ENCODE assay signal across 20 cellular contexts in the genomic region with DNA sequence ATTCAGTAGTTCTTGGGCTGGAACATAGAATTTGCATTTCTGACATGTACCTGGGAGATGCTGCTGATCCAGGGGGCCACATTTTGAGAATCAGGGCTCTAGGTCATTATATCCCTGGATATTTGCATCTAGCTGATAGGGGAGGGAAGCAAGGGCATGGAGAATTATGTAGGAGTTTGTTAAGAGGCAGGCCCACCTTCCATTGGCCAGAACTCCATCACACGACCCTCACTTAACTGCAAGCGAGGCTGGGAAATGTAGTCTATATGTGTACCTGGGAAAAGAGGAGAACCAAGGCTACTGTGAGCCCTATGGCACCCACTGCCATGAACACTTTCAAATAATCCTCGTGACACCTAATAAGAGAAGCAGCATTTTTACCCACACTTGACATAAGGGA.
"Had no signal": no experiment of that assay in that cellular context is flagged by ENCODE, and none has a peak within 500 bp of the region (broad histone marks: within the 10 kb centered on the region; RNA-seq: fewer than 3 reads in every experiment).

No MANE protein-coding gene starts in this region.

- DNase-seq: effector memory CD8-positive, alpha-beta T cell; esophagus squamous epithelium; foreskin fibroblast; kidney glomerular epithelial cell; mucosa of descending colon; naive thymus-derived CD8-positive, alpha-beta T cell; psoas muscle; retina; spleen; stimulated activated CD4-positive, alpha-beta T cell treated with anti-CD3 and anti-CD28 coated beads, Interleukin-15, amount 100 ng/mL, for 24 hours; stimulated activated CD4-positive, alpha-beta T cell treated with anti-CD3 and anti-CD28 coated beads, Interleukin-1b, Interleukin-23, amount 100 ng/mL, for 48 hours; stimulated activated CD4-positive, alpha-beta T cell treated with anti-CD3 and anti-CD28 coated beads, Interleukin-4, amount 100 ng/mL, for 24 hours; tibial artery; upper lobe of left lung; uterus had no signal

- H3K36me3 Mint-ChIP-seq: naive thymus-derived CD8-positive, alpha-beta T cell; stimulated activated memory B cell treated with anti-CD40 and anti-IgM and Interleukin-4, amounts not matched to agents 10 μg/mL and 1 μg/mL and 100 μg/mL, for 72 hours had no signal

- H3K9me3 ChIP-seq: esophagus squamous epithelium, mucosa of descending colon, neutrophil, psoas muscle, upper lobe of left lung had no signal

- H3K4me1 Mint-ChIP-seq: stimulated activated memory B cell treated with anti-CD40 and anti-IgM and Interleukin-4, amounts not matched to agents 10 μg/mL and 1 μg/mL and 100 μg/mL, for 72 hours had no signal

- H3K4me3 ChIP-seq: esophagus squamous epithelium, mucosa of descending colon, psoas muscle, spleen, tibial artery, upper lobe of left lung, uterus had no signal

- H3K4me3 Mint-ChIP-seq: dendritic cell treated with granulocyte-macrophage colony-stimulating factor and Interleukin-4, amounts not matched to agents 40 ng/mL and 50 ng/mL, for 4 days; effector memory CD8-positive, alpha-beta T cell; naive thymus-derived CD8-positive, alpha-beta T cell; stimulated activated memory B cell treated with anti-CD40 and anti-IgM and Interleukin-4, amounts not matched to agents 10 μg/mL and 1 μg/mL and 100 μg/mL, for 72 hours; stimulated activated naive CD8-positive, alpha-beta T cell treated with anti-CD3 and anti-CD28 coated beads, Interleukin-15, Interleukin-2, amounts not matched to agents 100 ng/mL and 50 ng/mL, for 24 hours had no signal

- H3K4me1 ChIP-seq: esophagus squamous epithelium, psoas muscle, spleen, tibial artery, upper lobe of left lung, uterus had no signal

- H3K36me3 ChIP-seq: esophagus squamous epithelium, neutrophil, spleen, tibial artery, upper lobe of left lung, uterus had no signal

- H3K27ac ChIP-seq: esophagus squamous epithelium, neutrophil, psoas muscle, spleen, tibial artery, upper lobe of left lung, uterus had no signal

- H3K27ac Mint-ChIP-seq: dendritic cell treated with granulocyte-macrophage colony-stimulating factor and Interleukin-4, amounts not matched to agents 40 ng/mL and 50 ng/mL, for 4 days; effector memory CD8-positive, alpha-beta T cell; naive thymus-derived CD8-positive, alpha-beta T cell; stimulated activated memory B cell treated with anti-CD40 and anti-IgM and Interleukin-4, amounts not matched to agents 10 μg/mL and 1 μg/mL and 100 μg/mL, for 72 hours; stimulated activated naive CD8-positive, alpha-beta T cell treated with anti-CD3 and anti-CD28 coated beads, Interleukin-15, Interleukin-2, amounts not matched to agents 100 ng/mL and 50 ng/mL, for 24 hours had no signal

- H3K27me3 ChIP-seq: upper lobe of left lung, uterus had no signal

- ATAC-seq: effector memory CD8-positive, alpha-beta T cell; mucosa of descending colon; naive thymus-derived CD8-positive, alpha-beta T cell; psoas muscle; sciatic nerve; stimulated activated memory B cell treated with anti-CD40 and anti-IgM and Interleukin-4, amounts not matched to agents 10 μg/mL and 1 μg/mL and 100 μg/mL, for 72 hours had no signal

- H3K27me3 Mint-ChIP-seq: effector memory CD8-positive, alpha-beta T cell had no signal
